ENCODE assay signal across 22 cellular contexts in genomic region chr11:122113836-122114235, GRCh38. TPM values are rescaled to one million over a fixed set of nuclear protein-coding genes. Genes with fewer than 3 reads are reported as not detected.
A peak's percentile ranks its signal among the peaks of the same experiment; 100 is the strongest.
DNase-seq lines count a peak whose midpoint lies in the region; ATAC-seq and TF ChIP-seq lines count a peak whose summit lies in the region.
"Had no signal": no experiment of that assay in that cellular context is flagged by ENCODE, and none has a peak within 500 bp of the region (broad histone marks: within the 10 kb centered on the region; RNA-seq: fewer than 3 reads in every experiment).

No MANE protein-coding gene starts in this region.

- H3K27me3 ChIP-seq in ACC112 (ENCODE audit: insufficient read depth, low read length), result no peaks in the 10 kb centered on the region

- H3K27me3 Mint-ChIP-seq in immature natural killer cell (ENCODE audit: low read depth in 3 of 3), result peaks cover 0 to 7% (median 0%) of the 10 kb centered on the region in 3 donors
- H3K27me3 Mint-ChIP-seq in T-cell, result peaks cover 2 to 17% of the 10 kb centered on the region in 2 donors
- H3K27me3 Mint-ChIP-seq: activated naive CD8-positive, alpha-beta T cell treated with anti-CD3 and anti-CD28 coated beads, Interleukin-2, amount 50 U/mL, for 24 hours had no signal

- peak overlapping the region; percentile 46 for H3K4me3 ChIP-seq in ACC112 (ENCODE audit: low read depth, low read length)
- H3K4me3 ChIP-seq in fibroblast of pulmonary artery (replicated peaks; ENCODE audit: low read depth, low read length), result no peak overlapping the region
- H3K4me3 ChIP-seq: A549, psoas muscle, smooth muscle cell had no signal

- CTCF ChIA-PET in T-cell (lab: Charles Lee), result no interaction called here

- H2AFZ ChIP-seq in ACC112 (ENCODE audit: low read length, unreplicated experiment), result no peak overlapping the region

- no peaks in the 10 kb centered on the region for H3K36me3 Mint-ChIP-seq in immature natural killer cell
- no peaks in the 10 kb centered on the region for H3K36me3 Mint-ChIP-seq in T-cell

- ATAC-seq in GM18505 (IDR thresholded peaks at IDR 0.05; ENCODE audit: unreplicated experiment) (no peak), T-cell (replicated peaks in 1 of 4) (no peak), GM21529 (IDR thresholded peaks at IDR 0.05; ENCODE audit: unreplicated experiment) (no peak)
- ATAC-seq: A549; activated naive CD8-positive, alpha-beta T cell treated with anti-CD3 and anti-CD28 coated beads, Interleukin-2, amount 50 U/mL, for 24 hours; left colon had no signal

- peak; percentile 68 for DNase-seq in SK-MEL-5 (ENCODE audit: low read depth, low spot score)
- DNase-seq in fibroblast of pulmonary artery (ENCODE audit: low read depth), result peak; percentile 55
- peak; percentile 75 for DNase-seq in pons (ENCODE audit: low spot score)
- DNase-seq in immature natural killer cell, result no peak
- DNase-seq in T-cell, result no peak
- DNase-seq: activated CD4-positive, alpha-beta T cell treated with anti-CD3 and anti-CD28 coated beads for 48 hours; activated naive CD8-positive, alpha-beta T cell treated with anti-CD3 and anti-CD28 coated beads, Interleukin-2, amount 50 U/mL, for 24 hours; glutamatergic neuron; left colon; NCI-H1436; NCI-H2171 treated with DMSO at 0.1 percent for 48 hours; psoas muscle; SHP77 treated with DMSO at 0.1 percent for 48 hours; stimulated activated CD4-positive, alpha-beta T cell treated with anti-CD3 and anti-CD28 coated beads, Interleukin-4, amount 100 ng/mL, for 24 hours had no signal

- in situ Hi-C loops in SK-MEL-5 (cut with HindIII; ENCODE audit: low pct_unique_long_range_greater_than_20kb, low sequenced_read_pairs), result no loop called here

- TF ChIP-seq CTCF in fibroblast of pulmonary artery (IDR thresholded peaks at IDR 0.05; ENCODE audit: low read length, missing control alignments), result peak; percentile 4

- H3K9me3 Mint-ChIP-seq in immature natural killer cell, result peaks cover 0 to 3% (median 0%) of the 10 kb centered on the region in 6 donors
- H3K9me3 Mint-ChIP-seq in T-cell, result no peaks in the 10 kb centered on the region
- H3K9me3 Mint-ChIP-seq: activated naive CD8-positive, alpha-beta T cell treated with anti-CD3 and anti-CD28 coated beads, Interleukin-2, amount 50 U/mL, for 24 hours had no signal

- peaks cover 94% of the 10 kb centered on the region for H3K4me1 ChIP-seq in ACC112 (ENCODE audit: control insufficient read depth, insufficient read depth, low read length, unreplicated experiment)
- H3K4me1 ChIP-seq: A549 had no signal

- H3K27ac ChIP-seq in ACC112 (ENCODE audit: low read depth, low read length), result peak overlapping the region; percentile 89
- H3K27ac ChIP-seq: A549, C4-2B, psoas muscle had no signal

- peaks cover 91% of the 10 kb centered on the region for H3K36me3 ChIP-seq in ACC112 (ENCODE audit: insufficient read depth, low read length)

- H3K79me2 ChIP-seq in ACC112 (ENCODE audit: control insufficient read depth, insufficient read depth, low read length, unreplicated experiment), result peaks cover 95% of the 10 kb centered on the region

- POLR2A ChIA-PET in T-cell (lab: Charles Lee), result no interaction called here

- H3K4me1 Mint-ChIP-seq in immature natural killer cell, result no peaks in the 10 kb centered on the region
- H3K4me1 Mint-ChIP-seq in T-cell, result no peaks in the 10 kb centered on the region
- H3K4me1 Mint-ChIP-seq: activated naive CD8-positive, alpha-beta T cell treated with anti-CD3 and anti-CD28 coated beads, Interleukin-2, amount 50 U/mL, for 24 hours had no signal

- TF ChIP-seq POLR2A in GM18505 (IDR thresholded peaks at IDR 0.05; ENCODE audit: borderline replicate concordance, extremely low read depth, insufficient read depth, insufficient read length), result no peak

- no peak overlapping the region for H3K4me3 Mint-ChIP-seq in immature natural killer cell
- H3K4me3 Mint-ChIP-seq in T-cell, result no peak overlapping the region
- H3K4me3 Mint-ChIP-seq: activated naive CD8-positive, alpha-beta T cell treated with anti-CD3 and anti-CD28 coated beads, Interleukin-2, amount 50 U/mL, for 24 hours had no signal

- no peak overlapping the region for H3K27ac Mint-ChIP-seq in immature natural killer cell
- H3K27ac Mint-ChIP-seq in T-cell, result no peak overlapping the region
- H3K27ac Mint-ChIP-seq: activated naive CD8-positive, alpha-beta T cell treated with anti-CD3 and anti-CD28 coated beads, Interleukin-2, amount 50 U/mL, for 24 hours had no signal

RNA-seq across cellular contexts. Expression of gene BLID, which starts 2.2 kb away (rescaled TPM):
- total RNA-seq in SK-MEL-5 (2014; rRNA removed; shearing (Covaris generic)), result 0.26 TPM in 1 of 2 replicates, not detected in the other
- polyA plus RNA-seq in SK-MEL-5 (2015; cell fraction: cytosol; rRNA removed), result not detected in 2 replicates
- 7.1 TPM in 1 of 2 replicates, not detected in the other for polyA plus RNA-seq in SK-MEL-5 (2015; cell fraction: nucleus; rRNA removed)
- polyA plus RNA-seq in immature natural killer cell, result not detected
- total RNA-seq in T-cell, result not detected
- total RNA-seq: left colon, mononuclear cell had no signal
- polyA plus RNA-seq: neural cell had no signal

Comparison
In these comparisons a context has a peak if more than half of its experiments do, and no peak if none do; other contexts are left out.
1. DNase-seq: peak in SK-MEL-5 (single experiment), fibroblast of pulmonary artery (single experiment) and pons (single experiment); none in immature natural killer cell (0 of 3) and T-cell (0 of 34).